Comparison of ENCODE assay signal across 8 cellular contexts in the genomic region with DNA sequence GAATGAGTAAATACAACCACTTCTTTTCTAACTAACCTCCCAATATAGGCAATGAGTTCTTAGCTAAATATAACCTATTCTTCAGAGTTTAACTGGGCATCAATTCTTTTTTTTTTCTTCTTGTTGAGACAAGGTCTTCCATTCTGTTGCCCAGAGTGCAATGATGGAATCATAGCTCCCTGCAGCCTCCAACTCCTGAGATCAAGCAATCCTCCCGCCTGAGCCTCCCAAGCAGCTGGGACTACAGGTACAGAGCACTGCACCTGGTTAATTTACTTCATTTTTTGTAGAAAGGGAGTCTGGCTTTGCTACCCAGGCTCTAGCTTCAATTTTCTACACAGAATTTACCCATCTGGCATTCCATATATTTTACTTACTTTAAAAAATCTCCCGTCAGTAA. TPM values are rescaled to one million over a fixed set of nuclear protein-coding genes. Genes with fewer than 3 reads are reported as not detected.
DNase-seq lines count a peak whose midpoint lies in the region; ATAC-seq, FAIRE-seq and TF ChIP-seq lines count a peak whose summit lies in the region.

No MANE protein-coding gene starts in this region.

- H2AFZ ChIP-seq in astrocyte (ENCODE audit: low read depth, low read length): peak overlapping the region; percentile 100

- intact Hi-C loops in left lung (cut with DNase I) (no loop called here), tibial artery (cut with DNase I; ENCODE audit: low total_unique reads) (loop anchor here (5.0 kb wide), 1 partner anchor 82 kb away; the partner anchor contains the start of gene PAFAH1B1)

- H3K9me3 Mint-ChIP-seq in activated CD8-positive, alpha-beta memory T cell treated with anti-CD3 and anti-CD28 coated beads, Interleukin-2, amount 10 ng/mL, durations not matched to agents 7 days and 5 days (ENCODE audit: low read depth): no peaks in the 10 kb centered on the region
- no peaks in the 10 kb centered on the region for H3K9me3 Mint-ChIP-seq in astrocyte (ENCODE audit: unreplicated experiment)

- FAIRE-seq in astrocyte (lab: Jason Lieb, UNC): no peak

- peak overlapping the region; percentile 98 for H3K4me2 ChIP-seq in astrocyte (ENCODE audit: low read length)

- no peak overlapping the region for H3K4me3 Mint-ChIP-seq in activated CD8-positive, alpha-beta memory T cell treated with anti-CD3 and anti-CD28 coated beads, Interleukin-2, amount 10 ng/mL, durations not matched to agents 7 days and 5 days
- no peak overlapping the region for H3K4me3 Mint-ChIP-seq in astrocyte (ENCODE audit: unreplicated experiment)

- CTCF ChIA-PET in activated CD8-positive, alpha-beta memory T cell treated with anti-CD3 and anti-CD28 coated beads, Interleukin-2, amount 10 ng/mL, durations not matched to agents 7 days and 5 days (lab: Charles Lee): interaction anchor here (0.9 to 2.9 kb wide), 6 partner anchors 11 to 128 kb away, joined by 3 to 12 read pairs (median 4); no protein-coding TSS in a partner anchor

- peaks cover 19% of the 10 kb centered on the region for H3K36me3 Mint-ChIP-seq in activated CD8-positive, alpha-beta memory T cell treated with anti-CD3 and anti-CD28 coated beads, Interleukin-2, amount 10 ng/mL, durations not matched to agents 7 days and 5 days
- peaks cover 6% of the 10 kb centered on the region for H3K36me3 Mint-ChIP-seq in astrocyte (ENCODE audit: low read depth, unreplicated experiment)

- H3K27ac Mint-ChIP-seq in activated CD8-positive, alpha-beta memory T cell treated with anti-CD3 and anti-CD28 coated beads, Interleukin-2, amount 10 ng/mL, durations not matched to agents 7 days and 5 days: peak overlapping the region; percentile 67
- H3K27ac Mint-ChIP-seq in astrocyte (ENCODE audit: unreplicated experiment): no peak overlapping the region

- H3K4me1 ChIP-seq in astrocyte (ENCODE audit: insufficient read depth, low read length): peaks cover 3% of the 10 kb centered on the region
- H3K4me1 ChIP-seq in left lung: peaks cover 11 to 38% of the 10 kb centered on the region in 2 donors
- H3K4me1 ChIP-seq in tibial artery: peaks cover 0 to 34% (median 3%) of the 10 kb centered on the region in 4 donors

- H3K36me3 ChIP-seq in astrocyte (ENCODE audit: insufficient read depth, low read length): no peaks in the 10 kb centered on the region
- no peaks in the 10 kb centered on the region for H3K36me3 ChIP-seq in left lung
- H3K36me3 ChIP-seq in tibial artery: no peaks in the 10 kb centered on the region

- peaks cover 19% of the 10 kb centered on the region for H3K4me1 Mint-ChIP-seq in activated CD8-positive, alpha-beta memory T cell treated with anti-CD3 and anti-CD28 coated beads, Interleukin-2, amount 10 ng/mL, durations not matched to agents 7 days and 5 days
- no peaks in the 10 kb centered on the region for H3K4me1 Mint-ChIP-seq in astrocyte (ENCODE audit: low read depth, unreplicated experiment)

- ATAC-seq in activated CD8-positive, alpha-beta memory T cell treated with anti-CD3 and anti-CD28 coated beads, Interleukin-2, amount 10 ng/mL, durations not matched to agents 7 days and 5 days: no peak
- ATAC-seq in left lung: no peak

- H3K79me2 ChIP-seq in astrocyte (ENCODE audit: insufficient read depth, low read length): peaks cover 39% of the 10 kb centered on the region

- no peaks in the 10 kb centered on the region for H3K27me3 Mint-ChIP-seq in activated CD8-positive, alpha-beta memory T cell treated with anti-CD3 and anti-CD28 coated beads, Interleukin-2, amount 10 ng/mL, durations not matched to agents 7 days and 5 days
- H3K27me3 Mint-ChIP-seq in astrocyte (ENCODE audit: low read depth, unreplicated experiment): no peaks in the 10 kb centered on the region

- H3K4me3 ChIP-seq in astrocyte (ENCODE audit: insufficient read depth, low read depth, low read length): peak overlapping the region; percentile 96
- peak overlapping the region; percentile 49 to 58 for H3K4me3 ChIP-seq in left lung
- H3K4me3 ChIP-seq in tibial artery: peak overlapping the region; percentile 68 to 78

- peaks cover 11% of the 10 kb centered on the region for H4K20me1 ChIP-seq in astrocyte (ENCODE audit: insufficient read depth, low read length)

- no peaks in the 10 kb centered on the region for H3K9me3 ChIP-seq in astrocyte (ENCODE audit: insufficient read depth, low read depth, low read length)
- H3K9me3 ChIP-seq in left lung: no peaks in the 10 kb centered on the region
- no peaks in the 10 kb centered on the region for H3K9me3 ChIP-seq in tibial artery

- H3K27ac ChIP-seq in astrocyte (ENCODE audit: low read depth, low read length): peak overlapping the region; percentile 99
- peak overlapping the region; percentile 86 to 93 for H3K27ac ChIP-seq in left lung
- peak overlapping the region; percentile 79 to 93 for H3K27ac ChIP-seq in tibial artery

- H3K9ac ChIP-seq in astrocyte (ENCODE audit: low read length): peak overlapping the region; percentile 99

- no peak for TF ChIP-seq CTCF in astrocyte (IDR thresholded peaks at IDR 0.05; ENCODE audit: insufficient read depth, low read depth, low read length)
- TF ChIP-seq CTCF in left lung (IDR thresholded peaks at IDR 0.05): no peak
- TF ChIP-seq CTCF in tibial artery (IDR thresholded peaks at IDR 0.05): no peak

- H3K27me3 ChIP-seq in astrocyte (ENCODE audit: insufficient read depth, low read length) (no peaks in the 10 kb centered on the region), left lung (no peaks in the 10 kb centered on the region), tibial artery (no peaks in the 10 kb centered on the region)

- no peak for DNase-seq in activated CD8-positive, alpha-beta memory T cell treated with anti-CD3 and anti-CD28 coated beads, Interleukin-2, amount 10 ng/mL, durations not matched to agents 7 days and 5 days
- no peak for DNase-seq in activated CD8-positive, alpha-beta memory T cell treated with anti-CD3 and anti-CD28 coated beads, Interleukin-2, amount 50 U/mL, for 48 hours
- DNase-seq in astrocyte (ENCODE audit: low read depth): no peak
- DNase-seq in left lung: no peak
- no peak for DNase-seq in tibial artery
- no peak for DNase-seq in NCI-H774 (lab: John Stamatoyannopoulos, UW)
- DNase-seq in germinal center (ENCODE audit: low spot score): no peak
- no peak for DNase-seq in SHP77 (lab: John Stamatoyannopoulos, UW)

RNA-seq across cellular contexts. Expression of gene METTL16, which starts 1.1 kb away (rescaled TPM):
- 10 to 100 TPM; 24.0 to 34.1 TPM for total RNA-seq in activated CD8-positive, alpha-beta memory T cell treated with anti-CD3 and anti-CD28 coated beads, Interleukin-2, amount 10 ng/mL, durations not matched to agents 7 days and 5 days
- 24.9 and 28.4 TPM in 2 replicates for total RNA-seq in astrocyte
- 10 to 100 TPM; 25.1 to 30.6 TPM for total RNA-seq in left lung
